Comparison of ENCODE assay signal across 26 cellular contexts in the genomic region with DNA sequence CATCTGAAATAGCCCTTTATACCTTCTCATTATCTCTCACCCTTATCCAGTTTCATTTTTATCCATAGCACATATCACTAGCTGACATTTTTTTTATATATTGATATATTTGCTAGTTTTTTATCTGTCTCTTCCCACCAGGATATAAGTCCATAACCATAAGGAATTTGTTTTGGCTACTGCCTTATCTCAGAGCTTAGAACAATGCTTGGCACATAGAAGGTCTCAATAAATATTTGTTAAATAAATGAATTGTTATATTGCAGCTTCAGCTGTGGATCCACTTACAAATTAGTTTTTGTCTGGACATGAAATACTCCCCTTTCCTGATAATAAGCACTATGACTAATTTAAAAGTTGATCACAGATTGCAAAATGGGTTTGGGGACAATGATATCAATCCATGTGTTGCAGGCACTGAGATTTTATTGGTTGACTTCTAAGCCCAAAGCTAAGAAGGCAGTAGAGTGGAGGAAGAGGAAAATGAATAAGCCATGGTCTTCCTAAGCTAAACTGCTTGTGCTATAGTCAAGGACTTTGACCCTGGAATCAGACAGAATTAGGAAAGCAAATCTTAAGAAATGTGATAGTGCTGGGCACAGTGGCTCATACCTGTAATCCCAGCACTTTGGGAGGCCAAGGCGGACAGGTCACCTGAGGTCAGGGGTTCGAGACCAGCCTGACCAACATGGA.
"Had no signal": no experiment of that assay in that cellular context is flagged by ENCODE, and none has a peak within 500 bp of the region (broad histone marks: within the 10 kb centered on the region; RNA-seq: fewer than 3 reads in every experiment).

No MANE protein-coding gene starts in this region.

- H3K4me1 ChIP-seq: SJSA1 had no signal

- H3K4me3 Mint-ChIP-seq: activated B cell treated with CpG ODN at 0.5 μM for 24 hours; activated CD4-positive, alpha-beta T cell treated with anti-CD3 and anti-CD28 coated beads, Interleukin-2, amount 10 ng/mL, durations not matched to agents 24 days and 14 days; activated naive CD4-positive, alpha-beta T cell treated with anti-CD3 and anti-CD28 coated beads, Interleukin-2, amount 50 U/mL, for 24 hours; central memory CD8-positive, alpha-beta T cell; T-helper 1 cell treated with Interleukin-12 subunit alpha and Interleukin-12 subunit beta and Interleukin-4 antibody, amounts not matched to agents 30 μg/mL and 1 μg/mL, for 36 hours had no signal

- H3K9me3 ChIP-seq: SJSA1 had no signal

- H3K27me3 Mint-ChIP-seq: activated naive CD4-positive, alpha-beta T cell treated with anti-CD3 and anti-CD28 coated beads, Interleukin-2, amount 50 U/mL, for 24 hours; central memory CD8-positive, alpha-beta T cell had no signal

- ATAC-seq: Panc1, SK-N-SH treated with all-trans-retinoic acid at 6 μM for 48 hours had no signal

- H3K36me3 ChIP-seq: SJSA1 had no signal

- H3K9me3 Mint-ChIP-seq: activated naive CD4-positive, alpha-beta T cell treated with anti-CD3 and anti-CD28 coated beads, Interleukin-2, amount 50 U/mL, for 24 hours; activated T-helper 2 cell treated with anti-CD3 and anti-CD28 coated beads, Interferon-gamma antibody, Interleukin-2, Interleukin-4, amounts not matched to agents 10 μg/mL and 5 μg/mL and 100 μg/mL, durations not matched to agents 14 hours and 24 hours and 36 hours; central memory CD8-positive, alpha-beta T cell; T-helper 1 cell treated with Interleukin-12 subunit alpha and Interleukin-12 subunit beta and Interleukin-4 antibody, amounts not matched to agents 30 μg/mL and 1 μg/mL, for 36 hours had no signal

- H3K4me3 ChIP-seq: SJSA1 had no signal

- DNase-seq: activated B cell treated with CpG ODN at 0.5 μM for 24 hours; activated CD4-positive, alpha-beta T cell treated with anti-CD3 and anti-CD28 coated beads for 1 hour; activated CD4-positive, alpha-beta T cell treated with anti-CD3 and anti-CD28 coated beads, Interleukin-2, amount 10 ng/mL, durations not matched to agents 24 days and 14 days; activated CD4-positive, alpha-beta T cell treated with anti-CD3 and anti-CD28 coated beads, Interleukin-2, amount 50 U/mL, for 48 hours; activated naive CD4-positive, alpha-beta T cell; activated T-cell treated with anti-CD3 and anti-CD28 coated beads for 4 hours; activated T-cell treated with anti-CD3 and anti-CD28 coated beads, Interleukin-2, amount 50 U/mL, for 48 hours; aorta; MM.1S; NCI-H1105; NCI-H1436; NCI-H1694 treated with DMSO at 0.1 percent for 48 hours; NCI-H2029 treated with DMSO at 0.1 percent for 48 hours; NCI-H510A treated with DMSO at 0.1 percent for 48 hours; NCI-H69; NK-92 treated with Interleukin-12 subunit alpha and Interleukin-12 subunit beta, amount 100 ng/mL, for 24 hours; OCI-M1; Right ventricle myocardium superior had no signal

- H3K4me1 Mint-ChIP-seq: activated CD4-positive, alpha-beta T cell treated with anti-CD3 and anti-CD28 coated beads, Interleukin-2, amount 10 ng/mL, durations not matched to agents 24 days and 14 days; activated naive CD4-positive, alpha-beta T cell treated with anti-CD3 and anti-CD28 coated beads, Interleukin-2, amount 50 U/mL, for 24 hours; central memory CD8-positive, alpha-beta T cell had no signal

- H3K27ac Mint-ChIP-seq: activated B cell treated with CpG ODN at 0.5 μM for 24 hours; activated CD4-positive, alpha-beta T cell treated with anti-CD3 and anti-CD28 coated beads, Interleukin-2, amount 10 ng/mL, durations not matched to agents 24 days and 14 days; activated naive CD4-positive, alpha-beta T cell treated with anti-CD3 and anti-CD28 coated beads, Interleukin-2, amount 50 U/mL, for 24 hours; activated T-helper 2 cell treated with anti-CD3 and anti-CD28 coated beads, Interferon-gamma antibody, Interleukin-2, Interleukin-4, amounts not matched to agents 10 μg/mL and 5 μg/mL and 100 μg/mL, durations not matched to agents 14 hours and 24 hours and 36 hours; T-helper 1 cell treated with Interleukin-12 subunit alpha and Interleukin-12 subunit beta and Interleukin-4 antibody, amounts not matched to agents 30 μg/mL and 1 μg/mL, for 36 hours had no signal

- H3K27ac ChIP-seq: RWPE1, SJSA1 had no signal

- H3K36me3 Mint-ChIP-seq: activated naive CD4-positive, alpha-beta T cell treated with anti-CD3 and anti-CD28 coated beads, Interleukin-2, amount 50 U/mL, for 24 hours had no signal
